In genomic region chr14:74949211-74949610, GRCh38 we compare ENCODE assay signal across 28 cellular contexts.
"Had no signal": no experiment of that assay in that cellular context is flagged by ENCODE, and none has a peak within 500 bp of the region (broad histone marks: within the 10 kb centered on the region; RNA-seq: fewer than 3 reads in every experiment).

No MANE protein-coding gene starts in this region.

- ATAC-seq: activated T-helper 17 cell treated with anti-CD3 and anti-CD28 coated beads, Interleukin-2, amount 50 U/mL, for 72 hours; Panc1; T-cell had no signal

- H3K27ac ChIP-seq: brain microvascular endothelial cell, cardiac muscle cell, SK-N-MC, VCaP had no signal

- H3K27me3 Mint-ChIP-seq: activated CD4-positive, alpha-beta memory T cell treated with anti-CD3 and anti-CD28 coated beads, Interleukin-2, amount 10 ng/mL, durations not matched to agents 7 days and 5 days; activated CD4-positive, alpha-beta T cell treated with anti-CD3 and anti-CD28 coated beads, Interleukin-2, amount 10 ng/mL, durations not matched to agents 7 days and 5 days; activated T-helper 17 cell treated with anti-CD3 and anti-CD28 coated beads, Interleukin-2, amount 50 U/mL, for 72 hours had no signal

- H3K27ac Mint-ChIP-seq: activated CD4-positive, alpha-beta memory T cell treated with anti-CD3 and anti-CD28 coated beads, Interleukin-2, amount 10 ng/mL, durations not matched to agents 7 days and 5 days; activated naive CD4-positive, alpha-beta T cell treated with anti-CD3 and anti-CD28 coated beads for 36 hours; activated naive CD8-positive, alpha-beta T cell treated with anti-CD3 and anti-CD28 coated beads for 36 hours; activated T-helper 17 cell treated with anti-CD3 and anti-CD28 coated beads, Interleukin-2, amount 50 U/mL, for 72 hours; T-cell had no signal

- H3K4me3 ChIP-seq: cardiac muscle cell, SK-N-MC had no signal

- H3K27me3 ChIP-seq: brain microvascular endothelial cell, cardiac muscle cell had no signal

- DNase-seq: activated CD4-positive, alpha-beta memory T cell treated with anti-CD3 and anti-CD28 coated beads, Interleukin-2, amount 10 ng/mL, durations not matched to agents 7 days and 5 days; activated CD4-positive, alpha-beta T cell treated with anti-CD3 and anti-CD28 coated beads, Interleukin-2, amount 10 ng/mL, durations not matched to agents 7 days and 5 days; activated CD4-positive, CD25-positive, alpha-beta regulatory T cell; activated gamma-delta T cell; activated naive CD4-positive, alpha-beta T cell treated with anti-CD3 and anti-CD28 coated beads for 36 hours; activated naive CD8-positive, alpha-beta T cell treated with anti-CD3 and anti-CD28 coated beads for 36 hours; activated T-cell treated with anti-CD3 and anti-CD28 coated beads for 4 hours; activated T-cell treated with anti-CD3 and anti-CD28 coated beads, Interleukin-2, amount 50 U/mL, for 48 hours; brain microvascular endothelial cell; Karpas-422; MM.1S; NCI-H1105; NCI-H1436; NCI-H1694 treated with DMSO at 0.1 percent for 48 hours; NCI-H2029 treated with DMSO at 0.1 percent for 48 hours; NCI-H510A treated with DMSO at 0.1 percent for 48 hours; NCI-H69; NK-92 treated with Interleukin-12 subunit alpha and Interleukin-12 subunit beta, amount 100 ng/mL, for 24 hours; OCI-M1; SHP77 treated with DMSO at 0.1 percent for 48 hours; T-cell; T-helper 2 cell; T1000 had no signal

- H3K4me3 Mint-ChIP-seq: activated CD4-positive, alpha-beta memory T cell treated with anti-CD3 and anti-CD28 coated beads, Interleukin-2, amount 10 ng/mL, durations not matched to agents 7 days and 5 days; activated CD4-positive, alpha-beta T cell treated with anti-CD3 and anti-CD28 coated beads, Interleukin-2, amount 10 ng/mL, durations not matched to agents 7 days and 5 days; activated naive CD4-positive, alpha-beta T cell treated with anti-CD3 and anti-CD28 coated beads for 36 hours; activated naive CD8-positive, alpha-beta T cell treated with anti-CD3 and anti-CD28 coated beads for 36 hours; activated T-helper 17 cell treated with anti-CD3 and anti-CD28 coated beads, Interleukin-2, amount 50 U/mL, for 72 hours; T-cell had no signal

- H3K9me3 Mint-ChIP-seq: activated CD4-positive, alpha-beta memory T cell treated with anti-CD3 and anti-CD28 coated beads, Interleukin-2, amount 10 ng/mL, durations not matched to agents 7 days and 5 days; activated CD4-positive, alpha-beta T cell treated with anti-CD3 and anti-CD28 coated beads, Interleukin-2, amount 10 ng/mL, durations not matched to agents 7 days and 5 days; activated naive CD4-positive, alpha-beta T cell treated with anti-CD3 and anti-CD28 coated beads for 36 hours; activated naive CD8-positive, alpha-beta T cell treated with anti-CD3 and anti-CD28 coated beads for 36 hours; activated T-helper 17 cell treated with anti-CD3 and anti-CD28 coated beads, Interleukin-2, amount 50 U/mL, for 72 hours; T-cell had no signal

- H3K36me3 Mint-ChIP-seq: activated naive CD8-positive, alpha-beta T cell treated with anti-CD3 and anti-CD28 coated beads for 36 hours; T-cell had no signal

- H3K36me3 ChIP-seq: brain microvascular endothelial cell, cardiac muscle cell had no signal
